Comparison of ENCODE assay signal across 1 cellular context in genomic region chr16:81500833-81501521, GRCh38.
TF ChIP-seq lines count a peak whose summit lies in the region.

No MANE protein-coding gene starts in this region.

TF ChIP-seq in A549, 52 proteins besides CTCF, POLR2A, EP300 and RAD21 (continued from another document):
- TF ChIP-seq, protein P1, sequence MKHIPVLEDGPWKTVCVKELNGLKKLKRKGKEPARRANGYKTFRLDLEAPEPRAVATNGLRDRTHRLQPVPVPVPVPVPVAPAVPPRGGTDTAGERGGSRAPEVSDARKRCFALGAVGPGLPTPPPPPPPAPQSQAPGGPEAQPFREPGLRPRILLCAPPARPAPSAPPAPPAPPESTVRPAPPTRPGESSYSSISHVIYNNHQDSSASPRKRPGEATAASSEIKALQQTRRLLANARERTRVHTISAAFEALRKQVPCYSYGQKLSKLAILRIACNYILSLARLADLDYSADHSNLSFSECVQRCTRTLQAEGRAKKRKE (CRISPR knock-in tag; IDR thresholded peaks at IDR 0.05; ENCODE audit: low read depth): no peak
- no peak for TF ChIP-seq NFE2L2 (conservative IDR thresholded peaks at IDR 0.05; ENCODE audit: low read length)
